ENCODE assay signal across 8 cellular contexts in genomic region chr3:183884097-183884436, GRCh38. TPM values are rescaled to one million over a fixed set of nuclear protein-coding genes. Genes with fewer than 3 reads are reported as not detected.
DNase-seq lines count a peak whose midpoint lies in the region; ATAC-seq and TF ChIP-seq lines count a peak whose summit lies in the region.

No MANE protein-coding gene starts in this region.

- no peak for ATAC-seq in GM23338
- ATAC-seq in SK-N-SH treated with all-trans-retinoic acid at 6 μM for 48 hours = peak; percentile 4
- no peak for ATAC-seq in GM21786 (IDR thresholded peaks at IDR 0.05; ENCODE audit: unreplicated experiment)
- ATAC-seq in GM18511 (IDR thresholded peaks at IDR 0.05; ENCODE audit: unreplicated experiment) = no peak

- peak overlapping the region; percentile 100 for H3K4me2 ChIP-seq in GM23338
- peak overlapping the region; percentile 90 for H3K4me2 ChIP-seq in skeletal muscle satellite cell (ENCODE audit: low read length)

- TF ChIP-seq CTCF in GM23338 (conservative IDR thresholded peaks at IDR 0.05; ENCODE audit: low read depth in 2 of 2) (no peak), foreskin fibroblast (IDR thresholded peaks at IDR 0.05; ENCODE audit: low read depth, low read length) (no peak)

- H3K27me3 Mint-ChIP-seq in GM23338 (ENCODE audit: insufficient read depth, low read depth, poor library complexity) = peaks cover 7% of the 10 kb centered on the region

- DNase-seq in GM23338 (ENCODE audit: low spot score) = no peak
- no peak for DNase-seq in foreskin fibroblast
- DNase-seq in pons (ENCODE audit: low spot score) = no peak
- no peak for DNase-seq in SHP77 (lab: John Stamatoyannopoulos, UW)

- H3K9ac ChIP-seq in skeletal muscle satellite cell (ENCODE audit: low read depth, low read length) = peak overlapping the region; percentile 89

- H3K79me2 ChIP-seq in GM23338 (replicated peaks; ENCODE audit: insufficient read depth) = peaks cover 54% of the 10 kb centered on the region

- no peaks in the 10 kb centered on the region for H3K9me2 ChIP-seq in GM23338 (ENCODE audit: insufficient read depth)

- peak overlapping the region; percentile 92 for H2AFZ ChIP-seq in GM23338

- H3F3A ChIP-seq in GM23338 (replicated peaks; ENCODE audit: low read depth) = 0 out of 2 replicates have a peak, but pooled peaks cover 4% of the 10 kb centered on the region

- peak overlapping the region; percentile 88 for H3K27ac Mint-ChIP-seq in GM23338

- H3K4me1 Mint-ChIP-seq in GM23338 = peaks cover 14% of the 10 kb centered on the region

- peak overlapping the region; percentile 97 for H3K4me3 Mint-ChIP-seq in GM23338

- H3K4me3 ChIP-seq in GM23338 = peak overlapping the region; percentile 100
- H3K4me3 ChIP-seq in foreskin fibroblast (ENCODE audit: low read depth in 1 of 2, low read length in 2 of 2) = peak overlapping the region; percentile 97 to 99
- H3K4me3 ChIP-seq in skeletal muscle satellite cell (ENCODE audit: low read length) = peak overlapping the region; percentile 91

- H3K36me3 ChIP-seq in GM23338 (ENCODE audit: insufficient read depth) (no peaks in the 10 kb centered on the region), skeletal muscle satellite cell (ENCODE audit: insufficient read depth, low read length) (no peaks in the 10 kb centered on the region)

- no peaks in the 10 kb centered on the region for H3K36me3 Mint-ChIP-seq in GM23338 (ENCODE audit: low read depth)

- H3K27ac ChIP-seq in GM23338 (ENCODE audit: low read depth) = peak overlapping the region; percentile 86; the same call in 1 of the 2 replicates

- peaks cover 18% of the 10 kb centered on the region for H4K20me1 ChIP-seq in GM23338 (replicated peaks; ENCODE audit: insufficient read depth)

- H3K27me3 ChIP-seq in GM23338 (ENCODE audit: insufficient read depth) (no peaks in the 10 kb centered on the region), skeletal muscle satellite cell (ENCODE audit: control insufficient read depth, insufficient read depth, low read length) (peaks cover 8% of the 10 kb centered on the region)

- H3K4me1 ChIP-seq in GM23338 (ENCODE audit: insufficient read depth) (peaks cover 18% of the 10 kb centered on the region), skeletal muscle satellite cell (ENCODE audit: control insufficient read depth, insufficient read depth, low read length) (peaks cover 16% of the 10 kb centered on the region)

- H3K9me3 Mint-ChIP-seq in GM23338 = no peaks in the 10 kb centered on the region

- no peaks in the 10 kb centered on the region for H3K9me3 ChIP-seq in skeletal muscle satellite cell (replicated peaks; ENCODE audit: low read length)

TF ChIP-seq in GM23338, 12 proteins besides CTCF, POLR2A, EP300 and RAD21 (continues in another document):
- no peak for TF ChIP-seq JUNB (IDR thresholded peaks at IDR 0.05; ENCODE audit: unreplicated experiment)
- TF ChIP-seq ETS1 (IDR thresholded peaks at IDR 0.05) = no peak
- no peak for TF ChIP-seq EZH2phosphoT487 (IDR thresholded peaks at IDR 0.05; ENCODE audit: unreplicated experiment)
- TF ChIP-seq ZNF331 (CRISPR knock-in tag; IDR thresholded peaks at IDR 0.05; ENCODE audit: low read depth) = no peak
- TF ChIP-seq NANOG (IDR thresholded peaks at IDR 0.05; ENCODE audit: borderline replicate concordance) = no peak
- no peak for TF ChIP-seq STAT1 (IDR thresholded peaks at IDR 0.05; ENCODE audit: unreplicated experiment)

TF ChIP-seq in SK-N-SH treated with all-trans-retinoic acid at 6 μM for 48 hours, 23 proteins besides CTCF, POLR2A, EP300 and RAD21:
- TF ChIP-seq ZFP3 (CRISPR knock-in tag; IDR thresholded peaks at IDR 0.05) (no peak), ZNF565 (CRISPR knock-in tag; conservative IDR thresholded peaks at IDR 0.05; ENCODE audit: low read depth) (no peak), GLIS3 (CRISPR knock-in tag; IDR thresholded peaks at IDR 0.05) (no peak), CSDC2 (CRISPR knock-in tag; IDR thresholded peaks at IDR 0.05) (no peak), SNAI2 (CRISPR knock-in tag; IDR thresholded peaks at IDR 0.05) (no peak), RARB (CRISPR knock-in tag; IDR thresholded peaks at IDR 0.05) (no peak), ZNF70 (CRISPR knock-in tag; IDR thresholded peaks at IDR 0.05) (no peak), ZNF8 (CRISPR knock-in tag; IDR thresholded peaks at IDR 0.05) (no peak)
- TF ChIP-seq, protein P1, sequence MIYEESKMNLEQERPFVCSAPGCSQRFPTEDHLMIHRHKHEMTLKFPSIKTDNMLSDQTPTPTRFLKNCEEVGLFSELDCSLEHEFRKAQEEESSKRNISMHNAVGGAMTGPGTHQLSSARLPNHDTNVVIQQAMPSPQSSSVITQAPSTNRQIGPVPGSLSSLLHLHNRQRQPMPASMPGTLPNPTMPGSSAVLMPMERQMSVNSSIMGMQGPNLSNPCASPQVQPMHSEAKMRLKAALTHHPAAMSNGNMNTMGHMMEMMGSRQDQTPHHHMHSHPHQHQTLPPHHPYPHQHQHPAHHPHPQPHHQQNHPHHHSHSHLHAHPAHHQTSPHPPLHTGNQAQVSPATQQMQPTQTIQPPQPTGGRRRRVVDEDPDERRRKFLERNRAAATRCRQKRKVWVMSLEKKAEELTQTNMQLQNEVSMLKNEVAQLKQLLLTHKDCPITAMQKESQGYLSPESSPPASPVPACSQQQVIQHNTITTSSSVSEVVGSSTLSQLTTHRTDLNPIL (CRISPR knock-in tag; IDR thresholded peaks at IDR 0.05; ENCODE audit: low read depth) = no peak

RNA-seq across cellular contexts. Expression of gene PARL, which starts 0.6 kb away (rescaled TPM):
- total RNA-seq in GM23338 (2014; rRNA removed; shearing (Covaris generic)) = 65.7 and 67.5 TPM in 2 replicates
- polyA plus RNA-seq in GM23338 (2016; fragmentation: Nextera tagmentation; extraction: Ambion mirVana) = 78.7 and 82.7 TPM in 2 replicates
- 33.0 and 43.5 TPM in 2 replicates for total RNA-seq in skeletal muscle satellite cell (2012; rRNA removed)

RNA-seq across cellular contexts. Expression of gene MAP6D1, which starts 58.7 kb away (rescaled TPM):
- total RNA-seq in GM23338 (2014; rRNA removed; shearing (Covaris generic)) = 8.2 and 10.6 TPM in 2 replicates
- polyA plus RNA-seq in GM23338 (2016; fragmentation: Nextera tagmentation; extraction: Ambion mirVana) = 1.1 and 2.6 TPM in 2 replicates
- total RNA-seq in skeletal muscle satellite cell (2012; rRNA removed) = 2.8 and 3.0 TPM in 2 replicates
